ENCODE assay signal across 9 cellular contexts in genomic region chr14:56199095-56199975, GRCh38.
DNase-seq lines count a peak whose midpoint lies in the region; ATAC-seq and TF ChIP-seq lines count a peak whose summit lies in the region.
"Had no signal": no experiment of that assay in that cellular context is flagged by ENCODE, and none has a peak within 500 bp of the region (broad histone marks: within the 10 kb centered on the region; RNA-seq: fewer than 3 reads in every experiment).

No MANE protein-coding gene starts in this region.

- no peaks in the 10 kb centered on the region for H3K9me3 ChIP-seq in hepatocyte (ENCODE audit: low read depth)

- in situ Hi-C loops in SK-MEL-5 (cut with HindIII; ENCODE audit: low pct_unique_long_range_greater_than_20kb, low sequenced_read_pairs) = no loop called here

- H3K36me3 ChIP-seq in hepatocyte (replicated peaks; ENCODE audit: insufficient read depth, low read depth) = no peaks in the 10 kb centered on the region
- H3K36me3 ChIP-seq in urinary bladder (ENCODE audit: insufficient read depth) = no peaks in the 10 kb centered on the region

- TF ChIP-seq CTCF in GM12864 (IDR thresholded peaks at IDR 0.05; ENCODE audit: low read depth, low read length, missing control alignments) = no peak
- TF ChIP-seq CTCF in hepatocyte (IDR thresholded peaks at IDR 0.05; ENCODE audit: poor library complexity) = no peak

- H3K4me1 ChIP-seq in hepatocyte (ENCODE audit: insufficient read depth) (peaks cover 15% of the 10 kb centered on the region), urinary bladder (ENCODE audit: insufficient read depth) (peaks cover 2% of the 10 kb centered on the region)

- H3K4me3 ChIP-seq in GM12864 (ENCODE audit: low read depth, low read length) (no peak overlapping the region), hepatocyte (no peak overlapping the region), urinary bladder (ENCODE audit: low read depth, low read length) (no peak overlapping the region)
- H3K4me3 ChIP-seq: PC-9 had no signal

- WGBS in hepatocyte (ENCODE audit: low lambda C conversion rate, missing lambda C conversion rate) = 48% methylated on average over 6 of the region's 6 CpGs
- 33% methylated on average over 6 of the region's 6 CpGs for WGBS in urinary bladder

- no peaks in the 10 kb centered on the region for H3K27me3 ChIP-seq in hepatocyte

- H4K20me1 ChIP-seq in hepatocyte (ENCODE audit: insufficient read depth, poor library complexity, severe bottlenecking) = no peaks in the 10 kb centered on the region

- peak overlapping the region; percentile 50 for H3K27ac ChIP-seq in hepatocyte
- H3K27ac ChIP-seq in urinary bladder (ENCODE audit: low read depth) = peak overlapping the region; percentile 82
- H3K27ac ChIP-seq: PC-9 had no signal

- H3K4me2 ChIP-seq in hepatocyte = peak overlapping the region; percentile 33
- H3K4me2 ChIP-seq: PC-9 had no signal

- no peaks in the 10 kb centered on the region for H3K79me2 ChIP-seq in hepatocyte

- ATAC-seq in HG02884 (IDR thresholded peaks at IDR 0.05; ENCODE audit: unreplicated experiment) (peak; percentile 36), HG03025 (IDR thresholded peaks at IDR 0.05; ENCODE audit: low FRiP score, unreplicated experiment) (no peak)

- H2AFZ ChIP-seq in hepatocyte = no peak overlapping the region
- H2AFZ ChIP-seq: PC-9 had no signal

- H3K9me2 ChIP-seq in hepatocyte (replicated peaks; ENCODE audit: insufficient read depth) = no peaks in the 10 kb centered on the region

- DNase-seq in GM12864 (ENCODE audit: low read depth) (peak; percentile 24), SK-MEL-5 (ENCODE audit: low read depth, low spot score) (peak; percentile 10), hepatocyte (ENCODE audit: low spot score) (peak; percentile 62), RKO (ENCODE audit: low spot score) (no peak), anterior cingulate cortex (lab: John Stamatoyannopoulos, UW) (no peak)

Comparison
In these comparisons a context has a peak if more than half of its experiments do, and no peak if none do; other contexts are left out.
1. DNase-seq: peak in GM12864 (single experiment), SK-MEL-5 (single experiment) and hepatocyte (single experiment); none in RKO (single experiment) and anterior cingulate cortex (0 of 58).